In the genomic region with DNA sequence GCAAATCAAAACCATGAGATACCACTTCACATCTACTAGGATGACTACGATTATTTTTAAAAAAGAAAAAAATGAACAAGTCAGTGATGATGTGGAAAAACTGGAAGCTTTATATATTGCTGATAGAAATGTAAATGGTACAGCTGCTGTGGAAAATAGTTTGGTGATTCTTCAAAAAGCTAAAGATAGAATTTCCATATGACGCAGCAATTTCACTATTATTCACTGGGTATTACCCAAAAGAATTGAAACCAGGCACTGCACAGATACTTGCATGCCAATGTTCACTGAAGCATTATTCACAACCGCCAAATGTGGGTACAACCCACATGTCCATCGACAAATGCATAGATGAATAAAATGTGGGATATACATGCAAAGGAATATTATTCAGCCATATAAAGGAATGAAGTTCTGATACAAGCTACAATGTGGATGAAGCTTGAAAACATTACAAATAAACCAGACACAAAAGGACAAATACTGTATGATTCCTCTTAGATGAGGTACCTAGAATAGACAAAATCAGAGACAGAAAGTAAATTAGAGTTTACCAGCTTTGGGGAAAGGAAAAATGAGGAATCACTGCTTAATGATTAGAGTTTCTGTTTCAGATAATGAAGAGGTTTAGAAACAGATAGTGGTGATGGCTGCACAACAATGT, we compare ENCODE assay signal across 14 cellular contexts.
A peak's percentile ranks its signal among the peaks of the same experiment; 100 is the strongest.
DNase-seq lines count a peak whose midpoint lies in the region; ATAC-seq, FAIRE-seq and TF ChIP-seq lines count a peak whose summit lies in the region.
"Had no signal": no experiment of that assay in that cellular context is flagged by ENCODE, and none has a peak within 500 bp of the region (broad histone marks: within the 10 kb centered on the region; RNA-seq: fewer than 3 reads in every experiment).

No MANE protein-coding gene starts in this region.

- no peak for TF ChIP-seq CTCF in MM.1S (IDR thresholded peaks at IDR 0.05; ENCODE audit: low read length)

- peaks cover 11% of the 10 kb centered on the region for H3K79me2 ChIP-seq in MM.1S (ENCODE audit: low read length)

- peaks cover 21% of the 10 kb centered on the region for H3F3A ChIP-seq in MM.1S (ENCODE audit: insufficient read depth, low read length)

- H3K27me3 ChIP-seq in MM.1S (replicated peaks; ENCODE audit: insufficient read depth, low read length), result no peaks in the 10 kb centered on the region
- H3K27me3 ChIP-seq: stomach had no signal

- H4K20me1 ChIP-seq in MM.1S (ENCODE audit: insufficient read depth, low read length), result no peaks in the 10 kb centered on the region

- no peak overlapping the region for H2AFZ ChIP-seq in MM.1S (ENCODE audit: low read length)

- H3K9me3 ChIP-seq in MM.1S (replicated peaks; ENCODE audit: insufficient read depth, low read length), result no peaks in the 10 kb centered on the region
- H3K9me3 ChIP-seq: lower lobe of right lung, stomach had no signal

- no peaks in the 10 kb centered on the region for H3K9me2 ChIP-seq in MM.1S (replicated peaks; ENCODE audit: insufficient read depth, low read length)

- H3K4me2 ChIP-seq in MM.1S (ENCODE audit: low read depth, low read length), result peak overlapping the region; percentile 86

- H3K4me1 ChIP-seq in MM.1S (ENCODE audit: low read length), result peaks cover 30% of the 10 kb centered on the region
- H3K4me1 ChIP-seq: lower lobe of right lung, stomach had no signal

- peak overlapping the region; percentile 60 for H3K9ac ChIP-seq in MM.1S (ENCODE audit: low read length)

- DNase-seq in GM18507 (ENCODE audit: extremely low spot score, insufficient read length, low read depth) (no peak), MM.1S (peak; percentile 84), NCI-H226 (no peak), GM19240 (ENCODE audit: insufficient read length, low spot score) (no peak), NCI-H2107 treated with DMSO at 0.1 percent for 48 hours (lab: John Stamatoyannopoulos, UW; ENCODE audit: unreplicated experiment) (no peak)
- no peak for DNase-seq in stimulated activated naive CD4-positive, alpha-beta T cell treated with Interleukin-2 at 50 U/mL for 16 hours (lab: John Stamatoyannopoulos, UW)
- DNase-seq: foreskin fibroblast, H9, lower lobe of right lung, NCI-H1694, RPMI8226, stomach had no signal

- FAIRE-seq in GM18507 (lab: Jason Lieb, UNC), result peak; percentile 91

- H3K27ac ChIP-seq in MM.1S (ENCODE audit: low read length), result peak overlapping the region; percentile 91
- H3K27ac ChIP-seq: lower lobe of right lung, stomach had no signal

- peak; percentile 61 for ATAC-seq in GM19372 (IDR thresholded peaks at IDR 0.05; ENCODE audit: low read depth, unreplicated experiment)
- peak; percentile 82 for ATAC-seq in HG02884 (IDR thresholded peaks at IDR 0.05; ENCODE audit: unreplicated experiment)
- ATAC-seq: lower lobe of right lung had no signal

- peak overlapping the region; percentile 36 for H3K4me3 ChIP-seq in MM.1S (ENCODE audit: low read length)
- H3K4me3 ChIP-seq: lower lobe of right lung, stomach had no signal

- H3K36me3 ChIP-seq in MM.1S (replicated peaks; ENCODE audit: insufficient read depth, low read length), result peaks cover 7% of the 10 kb centered on the region; the same call in 1 of the 2 replicates
